In the genomic region with DNA sequence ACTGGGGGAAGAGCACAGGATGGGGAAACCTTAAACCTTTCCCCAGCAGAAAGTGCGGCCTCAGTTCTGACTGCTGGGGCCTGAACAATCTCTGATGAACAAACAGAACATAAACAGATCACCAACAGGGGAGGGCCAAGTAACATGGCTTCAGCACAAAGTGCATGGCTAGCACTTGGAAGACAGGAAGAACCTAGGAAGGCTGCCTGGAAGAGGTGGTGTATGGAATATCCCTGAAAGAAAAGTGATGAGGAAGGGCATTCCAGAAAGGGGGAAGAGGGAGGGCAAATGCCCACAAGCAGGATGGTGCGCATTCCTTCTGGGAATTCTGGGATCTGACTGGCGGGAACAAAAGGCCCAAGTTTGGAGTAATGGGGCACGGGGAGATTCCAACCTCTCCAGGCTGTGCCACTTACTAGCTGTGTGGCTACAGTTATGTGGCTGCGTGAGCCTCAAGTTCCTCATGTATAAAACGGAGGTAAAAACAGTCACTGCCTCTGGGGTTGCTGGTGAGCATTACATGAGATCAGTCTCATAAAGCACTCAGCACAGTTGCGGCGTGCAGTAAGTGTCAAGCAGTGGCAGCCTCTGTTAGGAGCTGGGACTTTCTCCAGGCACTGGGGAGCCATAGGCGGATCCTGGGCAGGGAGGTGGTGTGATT, we compare ENCODE assay signal across 9 cellular contexts. TPM values are rescaled to one million over a fixed set of nuclear protein-coding genes. Genes with fewer than 3 reads are reported as not detected.
DNase-seq lines count a peak whose midpoint lies in the region; ATAC-seq and TF ChIP-seq lines count a peak whose summit lies in the region.
"Had no signal": no experiment of that assay in that cellular context is flagged by ENCODE, and none has a peak within 500 bp of the region (broad histone marks: within the 10 kb centered on the region; RNA-seq: fewer than 3 reads in every experiment).

No MANE protein-coding gene starts in this region.

- no peaks in the 10 kb centered on the region for H3K9me3 ChIP-seq in GM23248 (ENCODE audit: low read depth)
- no peaks in the 10 kb centered on the region for H3K9me3 ChIP-seq in SK-N-MC (ENCODE audit: low read depth, low read length)
- no peaks in the 10 kb centered on the region for H3K9me3 ChIP-seq in heart right ventricle

- H3K27ac ChIP-seq in GM23248 (peak overlapping the region; percentile 76), SK-N-MC (peak overlapping the region; percentile 55; the same call in 1 of the 2 replicates), heart right ventricle (peak overlapping the region; percentile 72 to 92 (median 85)), skin epidermis (peak overlapping the region in 18 of 21 experiments; percentile 56 to 88 (median 75))

- H3K4me1 ChIP-seq in GM23248 (ENCODE audit: insufficient read depth) (peaks cover 61% of the 10 kb centered on the region), heart right ventricle (peaks cover 3 to 59% (median 26%) of the 10 kb centered on the region in 9 donors)

- peaks cover 64% of the 10 kb centered on the region for H3K79me2 ChIP-seq in GM23248 (ENCODE audit: insufficient read depth)

- H3K36me3 ChIP-seq in GM23248 (ENCODE audit: low read depth) (no peaks in the 10 kb centered on the region), SK-N-MC (ENCODE audit: insufficient read depth, low read length) (no peaks in the 10 kb centered on the region), heart right ventricle (peaks cover 0 to 20% (median 0%) of the 10 kb centered on the region in 9 donors)

- peak overlapping the region; percentile 90 for H3K9ac ChIP-seq in GM23248
- no peak overlapping the region for H3K9ac ChIP-seq in SK-N-MC (ENCODE audit: insufficient read length)

- in situ Hi-C loops in GM23248 (cut with MboI), result no loop called here

- no peaks in the 10 kb centered on the region for H3K9me2 ChIP-seq in GM23248 (ENCODE audit: insufficient read depth)

- WGBS in GM23248 (ENCODE audit: low coverage in 1 of 2, low lambda C conversion rate in 2 of 2, missing lambda C conversion rate in 2 of 2), 2 experiments, result 8 to 9% methylated on average over 9 of the region's 9 CpGs
- WGBS in heart right ventricle, 2 donors, result 67 to 69% methylated on average over 9 of the region's 9 CpGs

- peak overlapping the region; percentile 99 for H3K4me2 ChIP-seq in GM23248 (ENCODE audit: unreplicated experiment)

- no peak overlapping the region for H2AFZ ChIP-seq in GM23248

- H3K27me3 ChIP-seq in GM23248 (replicated peaks; ENCODE audit: insufficient read depth) (no peaks in the 10 kb centered on the region), heart right ventricle (peaks cover 0 to 12% (median 0%) of the 10 kb centered on the region in 7 donors)

- intact Hi-C loops in heart right ventricle (cut with DNase I), result no loop called here

- no peak for TF ChIP-seq CTCF in heart right ventricle (IDR thresholded peaks at IDR 0.05)

- DNase-seq in GM23248, result peak; percentile 91
- no peak for DNase-seq in SK-N-MC (ENCODE audit: low read depth, low spot score)
- peak in 1 of 2 donors; percentile 1 for DNase-seq in heart right ventricle
- no peak for DNase-seq in GM19238 (ENCODE audit: insufficient read length, low spot score)
- no peak for DNase-seq in hepatic stellate cell (ENCODE audit: low spot score)
- DNase-seq in NCI-H2029 treated with DMSO at 0.1 percent for 48 hours (lab: John Stamatoyannopoulos, UW), result no peak

- H3F3A ChIP-seq in GM23248 (ENCODE audit: insufficient read depth), result peaks cover 61% of the 10 kb centered on the region

- ATAC-seq in heart right ventricle (peak in 1 of 8 donors; percentile 17), HG03442 (IDR thresholded peaks at IDR 0.05; ENCODE audit: unreplicated experiment) (no peak)

- peaks cover 3% of the 10 kb centered on the region; the same call in 1 of the 2 replicates for H4K20me1 ChIP-seq in GM23248 (ENCODE audit: insufficient read depth)

- H3K4me3 ChIP-seq in GM23248 (peak overlapping the region; percentile 96), SK-N-MC (peak overlapping the region; percentile 68), heart right ventricle (peak overlapping the region; percentile 36 to 67 (median 60)), skin epidermis (peak overlapping the region; percentile 25 to 43 (median 33))

RNA-seq across cellular contexts. Expression of gene PDGFRB, which starts 1.6 kb away (rescaled TPM):
- 189 and 205 TPM in 2 replicates for total RNA-seq in GM23248 (2014; rRNA removed; shearing (Covaris generic))
- polyA plus RNA-seq in GM23248 (2016; fragmentation: Nextera tagmentation; extraction: Ambion mirVana) (155 and 163 TPM in 2 replicates), heart right ventricle (10 to 100 TPM; 49.1 to 54.3 TPM)
- total RNA-seq in heart right ventricle, result 100 to 1,000 TPM in 1 of 10 donors, 10 to 100 TPM in 9; 15.5 to 101 (median 35.9) TPM

RNA-seq across cellular contexts. Expression of gene CDX1, which starts 12.5 kb away (rescaled TPM):
- total RNA-seq in GM23248 (2014; rRNA removed; shearing (Covaris generic)), result not detected in 2 replicates
- polyA plus RNA-seq in GM23248 (2016; fragmentation: Nextera tagmentation; extraction: Ambion mirVana) (0.19 TPM in 1 of 2 replicates, not detected in the other), heart right ventricle (under 1 TPM in 1 of 2 donors, not detected in 1; 0.13 TPM)
- under 1 TPM in 1 of 10 donors, not detected in 9; 0.32 TPM for total RNA-seq in heart right ventricle
- polyA plus RNA-seq: keratinocyte had no signal

RNA-seq across cellular contexts. Expression of gene SLC6A7, which starts 35.8 kb away (rescaled TPM):
- total RNA-seq in GM23248 (2014; rRNA removed; shearing (Covaris generic)), result not detected in 2 replicates
- polyA plus RNA-seq in GM23248 (2016; fragmentation: Nextera tagmentation; extraction: Ambion mirVana), result not detected in 2 replicates
- not detected for total RNA-seq in heart right ventricle
- polyA plus RNA-seq in heart right ventricle, result not detected
- polyA plus RNA-seq: keratinocyte had no signal

Comparison
In these comparisons a context has a peak if more than half of its experiments do, and no peak if none do; other contexts are left out.
1. H3K4me3 ChIP-seq: peak in every context shown above with its lines; median percentile 96 in GM23248; 68 in SK-N-MC; 60 in heart right ventricle; 33 in skin epidermis.